In the genomic region with DNA sequence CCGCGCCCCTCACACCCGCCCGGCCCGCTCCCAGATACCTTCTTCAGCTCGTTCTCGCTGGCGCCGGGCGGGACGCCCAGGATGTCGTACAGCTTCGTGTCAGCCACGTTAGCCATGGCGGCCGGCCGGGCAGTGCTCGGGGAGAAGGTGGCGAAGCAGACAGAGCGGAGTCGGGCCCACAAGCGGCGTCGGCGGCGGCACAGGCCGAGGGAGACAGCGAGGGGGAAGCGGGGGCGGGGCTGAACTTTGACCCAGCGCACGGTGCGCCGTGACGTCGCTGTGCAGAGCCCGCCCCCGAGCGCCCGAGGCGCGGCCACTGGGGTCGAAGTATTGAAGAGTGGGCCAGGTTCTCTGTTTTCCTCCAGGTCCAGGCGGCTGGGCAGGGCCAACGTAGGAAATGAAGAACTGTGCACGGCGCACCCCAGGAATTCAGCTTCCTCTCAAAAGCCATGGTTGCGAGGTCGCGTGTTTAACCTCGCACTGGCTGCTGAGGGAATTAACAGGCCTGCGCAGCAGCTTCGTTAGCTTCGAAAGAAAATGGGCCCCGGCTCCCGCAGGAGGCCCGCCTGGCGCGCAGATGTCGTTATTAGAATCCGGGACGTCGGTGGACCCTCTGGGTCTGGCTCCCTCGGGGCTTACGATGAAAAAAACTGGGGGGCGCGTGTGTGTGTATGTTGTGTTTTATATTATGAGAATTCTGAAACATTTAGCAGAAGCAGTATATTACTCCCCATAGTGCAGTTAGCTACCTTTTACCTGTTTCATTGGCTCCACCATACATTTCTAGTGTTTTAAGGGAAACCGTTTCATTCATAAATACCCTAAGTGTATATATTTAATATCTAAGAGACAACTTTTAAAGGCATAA, we compare ENCODE assay signal across 8 cellular contexts. TPM values are rescaled to one million over a fixed set of nuclear protein-coding genes. Genes with fewer than 3 reads are reported as not detected.
A peak's percentile ranks its signal among the peaks of the same experiment; 100 is the strongest.
DNase-seq lines count a peak whose midpoint lies in the region; ATAC-seq and FAIRE-seq lines count a peak whose summit lies in the region.

A gene (minus strand): TSS at position 218 of the 868 bp plus-strand sequence. CDS start 102 bp downstream, at position 116.

- H3K27ac ChIP-seq in BLaER1 = peak within 1 kb of the TSS; percentile 95

- H3K4me3 Mint-ChIP-seq in activated CD4-positive, alpha-beta T cell treated with anti-CD3 and anti-CD28 coated beads, Interleukin-2, amount 10 ng/mL, durations not matched to agents 7 days and 5 days = peak within 1 kb of the TSS; percentile 92

- no peaks in the 10 kb centered on the region for H3K9me3 Mint-ChIP-seq in activated CD4-positive, alpha-beta T cell treated with anti-CD3 and anti-CD28 coated beads, Interleukin-2, amount 10 ng/mL, durations not matched to agents 7 days and 5 days

- H3K4me1 ChIP-seq in BLaER1 = peaks cover 34% of the 10 kb centered on the region

- no peaks in the 10 kb centered on the region for H3K27me3 ChIP-seq in BLaER1

- H3K27ac Mint-ChIP-seq in activated CD4-positive, alpha-beta T cell treated with anti-CD3 and anti-CD28 coated beads, Interleukin-2, amount 10 ng/mL, durations not matched to agents 7 days and 5 days = peak within 1 kb of the TSS; percentile 100

- peak; percentile 89 for DNase-seq in GM19239 (ENCODE audit: insufficient read length, low spot score)
- DNase-seq in NCI-H526 (lab: John Stamatoyannopoulos, UW) = peak; percentile 42 to 91
- peak; percentile 90 for DNase-seq in activated CD4-positive, alpha-beta T cell treated with anti-CD3 and anti-CD28 coated beads, Interleukin-2, amount 10 ng/mL, durations not matched to agents 7 days and 5 days
- peak; percentile 67 for DNase-seq in dedifferentiated amniotic fluid mesenchymal stem cell (ENCODE audit: extremely low spot score)
- peak; percentile 94 for DNase-seq in left lobe of liver (ENCODE audit: low spot score)
- DNase-seq in stimulated activated CD4-positive, alpha-beta T cell treated with anti-CD3 and anti-CD28 coated beads, Interleukin-2, amount 100 ng/mL, for 24 hours = peak; percentile 95 to 96

- H3K4me3 ChIP-seq in BLaER1 = peak within 1 kb of the TSS; percentile 98

- FAIRE-seq in GM19239 (lab: Jason Lieb, UNC) = peak; percentile 35

- no peaks in the 10 kb centered on the region for H3K27me3 Mint-ChIP-seq in activated CD4-positive, alpha-beta T cell treated with anti-CD3 and anti-CD28 coated beads, Interleukin-2, amount 10 ng/mL, durations not matched to agents 7 days and 5 days

- H4K20me1 ChIP-seq in BLaER1 = peaks cover 47% of the 10 kb centered on the region

- peak; percentile 82 for ATAC-seq in HG03457 (IDR thresholded peaks at IDR 0.05; ENCODE audit: unreplicated experiment)
- peak; percentile 93 for ATAC-seq in left lobe of liver

- CTCF ChIA-PET in activated CD4-positive, alpha-beta T cell treated with anti-CD3 and anti-CD28 coated beads, Interleukin-2, amount 10 ng/mL, durations not matched to agents 7 days and 5 days (lab: Charles Lee) = interaction anchor here (0.7 to 2.2 kb wide), 9 partner anchors 10 to 1191 kb away, joined by 3 to 6 read pairs (median 5); no protein-coding TSS in a partner anchor

- no peaks in the 10 kb centered on the region for H3K9me3 ChIP-seq in BLaER1

- H3K36me3 ChIP-seq in BLaER1 = peaks cover 31% of the 10 kb centered on the region

- peak within 1 kb of the TSS; percentile 98 for H3K9ac ChIP-seq in BLaER1

- peak within 1 kb of the TSS; percentile 88 for H3K4me2 ChIP-seq in BLaER1

- H3K36me3 Mint-ChIP-seq in activated CD4-positive, alpha-beta T cell treated with anti-CD3 and anti-CD28 coated beads, Interleukin-2, amount 10 ng/mL, durations not matched to agents 7 days and 5 days (ENCODE audit: low read depth) = peaks cover 27% of the 10 kb centered on the region

- H3K4me1 Mint-ChIP-seq in activated CD4-positive, alpha-beta T cell treated with anti-CD3 and anti-CD28 coated beads, Interleukin-2, amount 10 ng/mL, durations not matched to agents 7 days and 5 days = peaks cover 51% of the 10 kb centered on the region

- POLR2A ChIA-PET in activated CD4-positive, alpha-beta T cell treated with anti-CD3 and anti-CD28 coated beads, Interleukin-2, amount 10 ng/mL, durations not matched to agents 7 days and 5 days (lab: Charles Lee) = interaction anchor here (0.7 kb wide), 2 partner anchors 108 to 1636 kb away, joined by 3 read pairs; a partner anchor contains a TSS

RNA-seq across cellular contexts. Expression of the gene that starts here (rescaled TPM):
- total RNA-seq in activated CD4-positive, alpha-beta T cell treated with anti-CD3 and anti-CD28 coated beads, Interleukin-2, amount 10 ng/mL, durations not matched to agents 7 days and 5 days = 10 to 100 TPM; 52.8 to 54.5 TPM
- 33.1 TPM for total RNA-seq in left lobe of liver

Comparison
In these comparisons a context has a peak if more than half of its experiments do, and no peak if none do; other contexts are left out.
1. Peak in every context shown above with its lines: DNase-seq, ATAC-seq, H3K4me3 ChIP-seq and H3K27ac ChIP-seq.